In the genomic region with DNA sequence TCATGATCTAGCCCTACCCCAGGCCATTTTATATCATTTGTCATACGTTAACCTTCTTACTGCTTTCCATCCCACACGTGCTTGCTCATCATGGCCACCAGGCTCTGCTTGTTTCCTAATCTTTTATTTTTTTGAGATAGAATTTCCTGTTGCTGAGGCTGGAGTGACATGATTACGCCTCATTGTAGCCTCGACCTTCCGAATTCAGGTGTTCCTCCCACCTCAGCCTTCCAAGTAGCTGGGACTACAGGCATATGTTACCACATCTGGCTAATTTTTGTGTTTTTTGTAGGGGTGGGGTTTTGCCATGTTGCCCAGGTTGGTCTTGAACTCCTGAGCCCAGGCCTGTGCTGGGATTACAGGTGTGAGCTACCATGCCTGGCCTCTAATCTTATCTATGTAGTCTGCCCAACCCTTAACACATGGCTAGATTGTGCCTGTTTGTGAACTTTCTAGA, we compare ENCODE assay signal across 1 cellular context.
TF ChIP-seq lines count a peak whose summit lies in the region.

No MANE protein-coding gene starts in this region.

TF ChIP-seq in K562, 482 proteins besides CTCF, POLR2A, EP300 and RAD21 (continued from another document):
- TF ChIP-seq ZKSCAN8 (CRISPR knock-in tag; IDR thresholded peaks at IDR 0.05) (no peak), BRD9 (IDR thresholded peaks at IDR 0.05; ENCODE audit: low read depth, partially characterized antibody) (peak; percentile 43), STAT5B (CRISPR knock-in tag; IDR thresholded peaks at IDR 0.05) (no peak), L3MBTL2 (IDR thresholded peaks at IDR 0.05) (peak; percentile 28), ERF (CRISPR knock-in tag; IDR thresholded peaks at IDR 0.05) (no peak), MYC (IDR thresholded peaks at IDR 0.05; ENCODE audit: low read depth, low read length) (peak; percentile 91), MYC (CRISPR knock-in tag; IDR thresholded peaks at IDR 0.05; ENCODE audit: borderline replicate concordance, low read depth) (no peak)
TF ChIP-seq in K562: peak in this region for 42.
